ENCODE assay signal across 13 cellular contexts in the genomic region with DNA sequence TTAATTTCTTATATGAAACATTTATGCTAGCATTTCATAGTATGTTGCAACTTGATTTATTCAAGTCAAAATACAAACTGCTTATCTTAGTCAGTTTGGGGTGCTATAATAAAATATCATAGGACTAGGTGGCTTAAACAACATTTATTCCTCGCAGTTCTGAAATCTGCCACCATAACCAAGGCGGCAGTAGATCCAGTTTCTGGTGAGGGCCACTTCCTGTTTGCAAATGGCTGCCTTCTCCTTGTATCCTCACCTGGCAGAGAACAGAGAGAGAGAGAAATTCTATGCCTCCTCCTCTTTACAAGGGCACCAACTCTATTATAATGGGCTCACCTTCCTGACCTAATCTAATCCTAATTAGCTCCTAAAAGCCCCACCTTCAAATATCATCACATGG.
A peak's percentile ranks its signal among the peaks of the same experiment; 100 is the strongest.
DNase-seq lines count a peak whose midpoint lies in the region; ATAC-seq and TF ChIP-seq lines count a peak whose summit lies in the region.
"Had no signal": no experiment of that assay in that cellular context is flagged by ENCODE, and none has a peak within 500 bp of the region (broad histone marks: within the 10 kb centered on the region; RNA-seq: fewer than 3 reads in every experiment).

No MANE protein-coding gene starts in this region.

- no peak for TF ChIP-seq RAD21 in SK-N-SH (IDR thresholded peaks at IDR 0.05; ENCODE audit: low read length)

- no peak overlapping the region for H3K4me2 ChIP-seq in SK-N-SH
- no peak overlapping the region for H3K4me2 ChIP-seq in neuronal stem cell (ENCODE audit: insufficient read depth, low read length, poor library complexity, severe bottlenecking)
- H3K4me2 ChIP-seq: smooth muscle cell had no signal

- no peaks in the 10 kb centered on the region for H3K9me2 ChIP-seq in SK-N-SH

- no peak overlapping the region for H2BK5ac ChIP-seq in neuronal stem cell (ENCODE audit: low read length)

- H4K20me1 ChIP-seq in SK-N-SH (ENCODE audit: insufficient read depth): no peaks in the 10 kb centered on the region

- H3K4me1 ChIP-seq in SK-N-SH (ENCODE audit: control insufficient read depth in 1 of 2, insufficient read depth in 2 of 2, low read depth in 1 of 2, low read length in 1 of 2) (peaks cover 0 to 2% of the 10 kb centered on the region in 2 experiments; a peak in 3 of 4 replicates), neuronal stem cell (ENCODE audit: control insufficient read depth in 2 of 2, insufficient read depth in 1 of 2, low read depth in 1 of 2, low read length in 2 of 2) (no peaks in the 10 kb centered on the region)
- H3K4me1 ChIP-seq: Peyer's patch, tibial nerve had no signal

- peak overlapping the region; percentile 60; the same call in 1 of the 2 replicates for H2AFZ ChIP-seq in SK-N-SH (ENCODE audit: low read depth)
- H2AFZ ChIP-seq in neuronal stem cell (ENCODE audit: low read length): peak overlapping the region; percentile 76

- H3K79me1 ChIP-seq in neuronal stem cell (ENCODE audit: low read depth, low read length): no peaks in the 10 kb centered on the region

- no peak overlapping the region for H3K4ac ChIP-seq in neuronal stem cell (ENCODE audit: low read length)

- H4K8ac ChIP-seq in neuronal stem cell (ENCODE audit: low read depth, low read length): no peak overlapping the region

- no peaks in the 10 kb centered on the region for H3K79me2 ChIP-seq in SK-N-SH (ENCODE audit: insufficient read depth)

- POLR2A ChIA-PET in SK-N-SH (lab: Yijun Ruan, JAX): no interaction called here

- no peak overlapping the region for H4K91ac ChIP-seq in neuronal stem cell (ENCODE audit: low read depth, low read length, poor library complexity)

- CTCF ChIA-PET in SK-N-SH (lab: Yijun Ruan, JAX): no interaction called here

- TF ChIP-seq CTCF in SK-N-SH (IDR thresholded peaks at IDR 0.05): peak; percentile 29; the same call in 1 of the 2 replicates

- H3K14ac ChIP-seq in neuronal stem cell (ENCODE audit: low read length): no peak overlapping the region

- H3K23ac ChIP-seq in neuronal stem cell (ENCODE audit: low read depth, low read length, poor library complexity): no peak overlapping the region

- no peak overlapping the region for H2BK120ac ChIP-seq in neuronal stem cell (ENCODE audit: low read depth, low read length)

- no peak overlapping the region for H2BK15ac ChIP-seq in neuronal stem cell (ENCODE audit: low read length)

- H3K4me3 ChIP-seq in SK-N-SH (ENCODE audit: low read depth in 2 of 2, low read length in 1 of 2): no peak overlapping the region
- H3K4me3 ChIP-seq in neuronal stem cell (ENCODE audit: low read length in 2 of 2): no peak overlapping the region
- H3K4me3 ChIP-seq: HAP-1, Peyer's patch, smooth muscle cell, tibial nerve had no signal

- no peak overlapping the region for H2AK5ac ChIP-seq in neuronal stem cell (ENCODE audit: low read depth, low read length)

- 100% methylated on average over 2 of the region's 2 CpGs for WGBS in SK-N-SH (ENCODE audit: low lambda C conversion rate)
- no CpG with 5 or more reads among the region's 2 CpGs for WGBS in neuronal stem cell (ENCODE audit: extremely low coverage in 2 of 2, insufficient read length in 2 of 2, insufficient replicate concordance in 1 of 2), 2 donors

- DNase-seq in SIG-M5 treated with dmso at 0.1 percent for 504 hours (lab: John Stamatoyannopoulos, UW; ENCODE audit: unreplicated experiment): peak; percentile 45
- no peak for DNase-seq in SIG-M5 (lab: John Stamatoyannopoulos, UW)
- peak; percentile 8 for DNase-seq in SK-N-SH
- DNase-seq in neuronal stem cell (ENCODE audit: low spot score): no peak
- DNase-seq in left ventricle myocardium superior: no peak
- no peak for DNase-seq in substantia nigra (lab: John Stamatoyannopoulos, UW)
- DNase-seq: activated naive CD8-positive, alpha-beta T cell treated with anti-CD3 and anti-CD28 coated beads, Interleukin-2, amount 10 ng/mL, durations not matched to agents 7 days and 5 days; Peyer's patch had no signal

- no peaks in the 10 kb centered on the region for H3F3A ChIP-seq in SK-N-SH (replicated peaks; ENCODE audit: insufficient read depth)

- H3K27me3 ChIP-seq in SK-N-SH (ENCODE audit: insufficient read depth) (no peaks in the 10 kb centered on the region), neuronal stem cell (ENCODE audit: control insufficient read depth in 3 of 3, insufficient read depth in 3 of 3, low read depth in 1 of 3, low read length in 3 of 3) (peaks cover 0 to 4% (median 0%) of the 10 kb centered on the region in 3 experiments)
- H3K27me3 ChIP-seq: Peyer's patch, tibial nerve had no signal

- ATAC-seq in HG03103 (IDR thresholded peaks at IDR 0.05; ENCODE audit: low read depth, unreplicated experiment) (peak; percentile 80), left ventricle myocardium superior (no peak), HG03045 (IDR thresholded peaks at IDR 0.05; ENCODE audit: unreplicated experiment) (no peak)

- no peak overlapping the region for H3K18ac ChIP-seq in neuronal stem cell (ENCODE audit: low read length)

- H2BK12ac ChIP-seq in neuronal stem cell (ENCODE audit: low read length): no peak overlapping the region

- intact Hi-C loops in left ventricle myocardium superior (cut with micrococcal nuclease): no loop called here

- H3K27ac ChIP-seq in SK-N-SH (ENCODE audit: low read depth in 2 of 2, low read length in 1 of 2): no peak overlapping the region
- no peak overlapping the region for H3K27ac ChIP-seq in neuronal stem cell (replicated peaks; ENCODE audit: low read length)
- no peak overlapping the region for H3K27ac ChIP-seq in substantia nigra (ENCODE audit: low read depth, low read length, poor library complexity, severe bottlenecking)
- H3K27ac ChIP-seq: Peyer's patch, tibial nerve had no signal

- H3K36me3 ChIP-seq in SK-N-SH (replicated peaks in 1 of 2; ENCODE audit: control insufficient read depth in 1 of 2, insufficient read depth in 2 of 2, low read length in 1 of 2) (no peaks in the 10 kb centered on the region), neuronal stem cell (replicated peaks in 1 of 2; ENCODE audit: control insufficient read depth in 2 of 2, insufficient read depth in 2 of 2, low read length in 2 of 2) (no peaks in the 10 kb centered on the region)
- H3K36me3 ChIP-seq: HAP-1, Peyer's patch, tibial nerve had no signal

- no peak for TF ChIP-seq EP300 in SK-N-SH (IDR thresholded peaks at IDR 0.05; ENCODE audit: borderline replicate concordance in 1 of 2, low read depth in 1 of 2, low read length in 1 of 2)

- H3K9me3 ChIP-seq in SK-N-SH (no peaks in the 10 kb centered on the region), neuronal stem cell (replicated peaks in 1 of 2; ENCODE audit: control insufficient read depth in 2 of 2, insufficient read depth in 1 of 2, low read depth in 1 of 2, low read length in 2 of 2) (no peaks in the 10 kb centered on the region)
- H3K9me3 ChIP-seq: HAP-1, Peyer's patch, tibial nerve had no signal

- no peak overlapping the region for H3K9ac ChIP-seq in SK-N-SH
- no peak overlapping the region for H3K9ac ChIP-seq in neuronal stem cell (ENCODE audit: low read depth, low read length, poor library complexity)

TF ChIP-seq in SK-N-SH, 30 proteins besides CTCF, POLR2A, EP300 and RAD21:
- no peak for TF ChIP-seq GATA2 (CRISPR knock-in tag; IDR thresholded peaks at IDR 0.05)
- no peak for TF ChIP-seq MXI1 (IDR thresholded peaks at IDR 0.05; ENCODE audit: low read depth, low read length)
- TF ChIP-seq MEF2A (IDR thresholded peaks at IDR 0.05; ENCODE audit: borderline replicate concordance, low read depth): no peak

Comparison
In these comparisons a context has a peak if more than half of its experiments do, and no peak if none do; other contexts are left out.
1. DNase-seq: peak in SIG-M5 treated with dmso at 0.1 percent for 504 hours (single experiment) and SK-N-SH (single experiment); none in SIG-M5 (single experiment), neuronal stem cell (single experiment), left ventricle myocardium superior (single experiment) and substantia nigra (0 of 49).